ENCODE assay signal across 1 cellular context in genomic region chr12:122980192-122981035, GRCh38.
TF ChIP-seq lines count a peak whose summit lies in the region.

ARL6IP4 (plus strand) TSS chr12:122980681; CDS start chr12:122981140, 459 bp downstream.

TF ChIP-seq in WTC11, 78 proteins besides CTCF, POLR2A, EP300 and RAD21 (continued from another document and continues in another):
- peak; percentile 81; the same call in 1 of the 2 replicates for TF ChIP-seq ETV6 (CRISPR knock-in tag; IDR thresholded peaks at IDR 0.05)
- peak; percentile 74; the same call in 1 of the 2 replicates for TF ChIP-seq ZNF138 (CRISPR knock-in tag; conservative IDR thresholded peaks at IDR 0.05)
- TF ChIP-seq TP53 (CRISPR knock-in tag; IDR thresholded peaks at IDR 0.05): peak; percentile 82; the same call in 1 of the 2 replicates
- TF ChIP-seq ZNF425 (CRISPR knock-in tag; conservative IDR thresholded peaks at IDR 0.05): no peak
- no peak for TF ChIP-seq ATF2 (CRISPR knock-in tag; IDR thresholded peaks at IDR 0.05; ENCODE audit: borderline replicate concordance, low read depth)
- TF ChIP-seq ZNF263 (CRISPR knock-in tag; IDR thresholded peaks at IDR 0.05; ENCODE audit: low read depth): 0 out of 2 replicates have a peak, but pooled peaks have one; percentile 46
- peak; percentile 23; the same call in 1 of the 2 replicates for TF ChIP-seq ZNF671 (CRISPR knock-in tag; IDR thresholded peaks at IDR 0.05)
- peak; percentile 12; the same call in 1 of the 2 replicates for TF ChIP-seq ERG (CRISPR knock-in tag; IDR thresholded peaks at IDR 0.05)
- TF ChIP-seq TEAD1 (CRISPR knock-in tag; IDR thresholded peaks at IDR 0.05): peak; percentile 54; the same call in 1 of the 2 replicates
- TF ChIP-seq E2F5 (CRISPR knock-in tag; IDR thresholded peaks at IDR 0.05): peak; percentile 69
- TF ChIP-seq IRF1 (CRISPR knock-in tag; IDR thresholded peaks at IDR 0.05): no peak; the same call in 1 of the 2 replicates
- 0 out of 2 replicates have a peak, but pooled peaks have one; percentile 56 for TF ChIP-seq E2F1 (CRISPR knock-in tag; IDR thresholded peaks at IDR 0.05)
- TF ChIP-seq MYBL2 (CRISPR knock-in tag; IDR thresholded peaks at IDR 0.05): no peak; the same call in 1 of the 2 replicates
- peak; percentile 87 for TF ChIP-seq FOXP1 (CRISPR knock-in tag; IDR thresholded peaks at IDR 0.05; ENCODE audit: borderline replicate concordance)
- TF ChIP-seq OVOL2 (CRISPR knock-in tag; IDR thresholded peaks at IDR 0.05; ENCODE audit: borderline replicate concordance): no peak
- TF ChIP-seq ZSCAN18 (CRISPR knock-in tag; IDR thresholded peaks at IDR 0.05): no peak
- no peak for TF ChIP-seq ZNF396 (CRISPR knock-in tag; IDR thresholded peaks at IDR 0.05; ENCODE audit: borderline replicate concordance)
- no peak for TF ChIP-seq SOX15 (CRISPR knock-in tag; IDR thresholded peaks at IDR 0.05)
- TF ChIP-seq ZNF423 (CRISPR knock-in tag; IDR thresholded peaks at IDR 0.05): no peak
- peak; percentile 35; the same call in 1 of the 2 replicates for TF ChIP-seq MAX (CRISPR knock-in tag; IDR thresholded peaks at IDR 0.05)
- TF ChIP-seq FOXJ3 (CRISPR knock-in tag; IDR thresholded peaks at IDR 0.05; ENCODE audit: borderline replicate concordance): no peak
- TF ChIP-seq ZNF281 (CRISPR knock-in tag; IDR thresholded peaks at IDR 0.05): 0 out of 2 replicates have a peak, but pooled peaks have one; percentile 24
- TF ChIP-seq ZNF532 (CRISPR knock-in tag; IDR thresholded peaks at IDR 0.05; ENCODE audit: borderline replicate concordance): 0 out of 2 replicates have a peak, but pooled peaks have one; percentile 11
- no peak for TF ChIP-seq USF1 (CRISPR knock-in tag; IDR thresholded peaks at IDR 0.05)
- TF ChIP-seq FOXP4 (CRISPR knock-in tag; IDR thresholded peaks at IDR 0.05): 0 out of 2 replicates have a peak, but pooled peaks have one; percentile 75
- TF ChIP-seq SMAD3 (CRISPR knock-in tag; IDR thresholded peaks at IDR 0.05; ENCODE audit: borderline replicate concordance): no peak; the same call in 1 of the 2 replicates
- TF ChIP-seq GRHL2 (CRISPR knock-in tag; IDR thresholded peaks at IDR 0.05; ENCODE audit: insufficient replicate concordance, severe bottlenecking): no peak
- no peak for TF ChIP-seq NFE2L1 (CRISPR knock-in tag; IDR thresholded peaks at IDR 0.05)
- no peak for TF ChIP-seq ZNF232 (CRISPR knock-in tag; IDR thresholded peaks at IDR 0.05)
- peak; percentile 83; the same call in 1 of the 2 replicates for TF ChIP-seq MLX (CRISPR knock-in tag; IDR thresholded peaks at IDR 0.05)
